In genomic region chr13:86318424-86318823, GRCh38 we compare ENCODE assay signal across 25 cellular contexts.
"Had no signal": no experiment of that assay in that cellular context is flagged by ENCODE, and none has a peak within 500 bp of the region (broad histone marks: within the 10 kb centered on the region; RNA-seq: fewer than 3 reads in every experiment).

No MANE protein-coding gene starts in this region.

- FAIRE-seq: urothelium cell line had no signal

- H3K4me1 ChIP-seq: stomach, suprapubic skin, testis, thyroid gland, tibial artery, tibial nerve, transverse colon, upper lobe of left lung, upper lobe of right lung, uterus, vagina had no signal

- H3K27ac ChIP-seq: stomach, suprapubic skin, testis, thoracic aorta, thyroid gland, tibial artery, tibial nerve, transverse colon, upper lobe of left lung, upper lobe of right lung, uterus, vagina had no signal

- H3K36me3 ChIP-seq: stomach, suprapubic skin, thoracic aorta, thyroid gland, tibial artery, tibial nerve, transverse colon, upper lobe of left lung, upper lobe of right lung, uterus, vagina had no signal

- H3K27me3 ChIP-seq: stomach, suprapubic skin, testis, thyroid gland, tibial artery, tibial nerve, transverse colon, upper lobe of left lung, upper lobe of right lung, uterus, vagina had no signal

- H3K9me3 ChIP-seq: suprapubic skin, testis, thoracic aorta, thyroid gland, transverse colon, upper lobe of left lung, upper lobe of right lung, uterus, vagina had no signal

- H3K4me3 ChIP-seq: stomach, suprapubic skin, testis, thoracic aorta, thyroid gland, tibial artery, tibial nerve, transverse colon, upper lobe of left lung, upper lobe of right lung, uterus, vagina had no signal

- DNase-seq: stimulated activated CD4-positive, alpha-beta T cell treated with anti-CD3 and anti-CD28 coated beads, Interleukin-2, amount 100 ng/mL, for 48 hours; stimulated activated CD4-positive, alpha-beta T cell treated with anti-CD3 and anti-CD28 coated beads, Interleukin-4, amount 100 ng/mL, for 1 hour; stimulated activated CD4-positive, alpha-beta T cell treated with anti-CD3 and anti-CD28 coated beads, Interleukin-4, amount 100 ng/mL, for 24 hours; stimulated activated CD4-positive, alpha-beta T cell treated with anti-CD3 and anti-CD28 coated beads, Interleukin-4, amount 100 ng/mL, for 4 hours; stimulated activated CD8-positive, alpha-beta memory T cell treated with anti-CD3 and anti-CD28 coated beads, Interleukin-4, amount 100 ng/mL, for 48 hours; stimulated activated naive B cell treated with anti-CD40 and anti-IgM and Interleukin-4, amounts not matched to agents 10 μg/mL and 1 μg/mL and 100 μg/mL, for 72 hours; stimulated activated naive CD4-positive, alpha-beta T cell; stimulated activated naive CD4-positive, alpha-beta T cell treated with Interleukin-2 at 50 U/mL for 16 hours; stimulated activated naive CD8-positive, alpha-beta T cell treated with anti-CD3 and anti-CD28 coated beads, Interleukin-15, amount 100 ng/mL, for 72 hours; stimulated activated naive CD8-positive, alpha-beta T cell treated with anti-CD3 and anti-CD28 coated beads, Interleukin-15, Interleukin-2, amounts not matched to agents 100 U/mL and 50 U/mL, for 24 hours; stomach; substantia nigra; testis; thyroid gland; tibial artery; transverse colon; trophoblast cell; upper lobe of left lung; upper lobe of right lung; uterus had no signal
